In genomic region chr17:18746551-18746950, GRCh38 we compare ENCODE assay signal across 3 cellular contexts. TPM values are rescaled to one million over a fixed set of nuclear protein-coding genes. Genes with fewer than 3 reads are reported as not detected.
"Had no signal": no experiment of that assay in that cellular context is flagged by ENCODE, and none has a peak within 500 bp of the region (broad histone marks: within the 10 kb centered on the region; RNA-seq: fewer than 3 reads in every experiment).

No MANE protein-coding gene starts in this region.

RNA-seq across cellular contexts. Expression of gene FBXW10, which starts 2.7 kb away (rescaled TPM):
- polyA plus RNA-seq: GM23248, IMR-90, K562 had no signal
